In the genomic region with DNA sequence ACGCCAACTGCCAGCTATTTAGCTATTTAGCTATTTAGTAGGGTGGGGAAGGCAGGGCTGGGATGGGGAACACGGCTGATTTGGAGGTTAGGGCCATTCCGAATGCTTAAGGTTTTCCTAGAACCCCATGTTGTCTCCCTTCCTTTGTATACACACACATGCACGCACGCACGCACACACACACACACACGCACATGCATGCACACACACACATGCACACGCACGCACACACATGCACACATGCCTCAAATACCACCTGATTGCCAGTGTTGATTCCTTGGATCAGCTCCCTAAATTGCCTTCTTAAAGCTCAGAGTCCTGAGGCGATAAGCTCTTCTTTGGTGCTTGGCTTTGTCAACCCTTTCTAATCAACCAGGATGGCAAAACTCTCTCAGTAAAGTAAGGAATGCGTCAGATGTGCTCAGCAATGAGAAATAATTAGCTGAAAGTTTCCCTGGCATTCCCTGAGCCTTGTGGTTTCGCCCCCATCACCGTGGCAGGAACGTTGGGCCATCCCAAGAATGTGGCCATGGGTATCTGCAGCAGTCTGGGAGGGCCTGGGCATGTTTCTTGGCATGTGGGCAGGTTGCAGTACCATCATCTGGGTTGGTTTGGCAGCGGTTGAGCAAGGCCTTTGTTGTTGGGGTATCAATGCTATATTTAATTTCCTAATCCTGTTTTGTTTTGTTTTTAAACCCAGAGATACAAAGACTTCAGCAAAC, we compare ENCODE assay signal across 25 cellular contexts.
"Had no signal": no experiment of that assay in that cellular context is flagged by ENCODE, and none has a peak within 500 bp of the region (broad histone marks: within the 10 kb centered on the region; RNA-seq: fewer than 3 reads in every experiment).

No MANE protein-coding gene starts in this region.

- H3K27ac ChIP-seq: esophagus muscularis mucosa, gastrocnemius medialis, parathyroid adenoma, sigmoid colon, transverse colon, vagina had no signal

- H3K9me3 ChIP-seq: esophagus muscularis mucosa, gastrocnemius medialis, sigmoid colon, transverse colon, vagina had no signal

- DNase-seq: activated B cell treated with CpG ODN at 0.5 μM for 24 hours; activated CD4-positive, alpha-beta T cell treated with anti-CD3 and anti-CD28 coated beads for 36 hours; activated CD4-positive, alpha-beta T cell treated with anti-CD3 and anti-CD28 coated beads, Interleukin-2, amount 50 U/mL, for 4 hours; activated naive CD4-positive, alpha-beta T cell treated with Interleukin-2 at 50 U/mL for 16 hours; activated naive CD8-positive, alpha-beta T cell treated with anti-CD3 and anti-CD28 coated beads for 36 hours; activated T-cell treated with anti-CD3 and anti-CD28 coated beads, Interleukin-2, amount 50 U/mL, for 48 hours; amniotic stem cell; caudate nucleus; dermis blood vessel endothelial cell; effector CD8-positive, alpha-beta T cell; gastrocnemius medialis; head of caudate nucleus; hypothalamus; left cardiac atrium; nucleus accumbens; sigmoid colon; stimulated activated CD4-positive, alpha-beta T cell treated with anti-CD3 and anti-CD28 coated beads, Interleukin-2, amount 100 ng/mL, for 48 hours; stimulated activated CD8-positive, alpha-beta memory T cell treated with anti-CD3 and anti-CD28 coated beads, Interleukin-4, amount 100 ng/mL, for 48 hours; stimulated activated naive B cell treated with anti-CD40 and anti-IgM and Interleukin-4, amounts not matched to agents 10 μg/mL and 1 μg/mL and 100 μg/mL, for 72 hours; T1000; transverse colon had no signal

- H3K27me3 ChIP-seq: esophagus muscularis mucosa, sigmoid colon, transverse colon, vagina had no signal

- H3K36me3 ChIP-seq: esophagus muscularis mucosa, gastrocnemius medialis, sigmoid colon, transverse colon, vagina had no signal

- H3K4me1 ChIP-seq: esophagus muscularis mucosa, gastrocnemius medialis, parathyroid adenoma, sigmoid colon, vagina had no signal

- FAIRE-seq: islet of Langerhans had no signal

- H3K79me2 ChIP-seq: parathyroid adenoma had no signal

- H2AFZ ChIP-seq: parathyroid adenoma had no signal

- ATAC-seq: activated CD4-positive, alpha-beta T cell treated with anti-CD3 and anti-CD28 coated beads for 36 hours; gastrocnemius medialis; left cardiac atrium; stimulated activated naive B cell treated with anti-CD40 and anti-IgM and Interleukin-4, amounts not matched to agents 10 μg/mL and 1 μg/mL and 100 μg/mL, for 72 hours had no signal

- H3K4me3 ChIP-seq: esophagus muscularis mucosa, gastrocnemius medialis, sigmoid colon, transverse colon, vagina had no signal

- H3K9ac ChIP-seq: parathyroid adenoma had no signal
